In the genomic region with DNA sequence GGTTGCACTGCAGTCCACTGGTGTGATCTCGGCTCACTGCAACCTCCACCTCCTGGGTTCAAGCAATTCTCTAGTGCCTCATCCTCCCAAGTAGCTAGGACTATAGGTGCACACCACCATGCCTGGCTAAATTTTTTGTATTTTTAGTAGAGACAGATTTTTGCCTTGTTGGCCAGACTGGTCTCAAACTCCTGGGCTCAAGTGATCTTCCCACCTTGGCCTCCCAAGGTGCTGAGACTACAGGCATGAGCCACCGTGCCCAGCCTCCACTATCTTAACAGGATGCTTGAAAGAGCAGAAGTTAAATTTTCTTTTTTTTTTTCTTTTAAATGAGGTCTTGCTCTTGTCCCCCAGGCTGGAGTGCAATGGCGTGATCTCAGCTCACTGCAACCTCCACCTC, we compare ENCODE assay signal across 7 cellular contexts. TPM values are rescaled to one million over a fixed set of nuclear protein-coding genes. Genes with fewer than 3 reads are reported as not detected.
"Had no signal": no experiment of that assay in that cellular context is flagged by ENCODE, and none has a peak within 500 bp of the region (broad histone marks: within the 10 kb centered on the region; RNA-seq: fewer than 3 reads in every experiment).

No MANE protein-coding gene starts in this region.

RNA-seq across cellular contexts. Expression of a gene that starts 8.6 kb away (rescaled TPM):
- total RNA-seq: GM23248, H4, H7, HepG2, HFFc6, HT1080 had no signal
- polyA plus RNA-seq: GM23248, HepG2, IgD-negative memory B cell had no signal

RNA-seq across cellular contexts. Expression of a gene that starts 11.2 kb away (rescaled TPM):
- total RNA-seq: GM23248, H4, H7, HepG2, HFFc6, HT1080 had no signal
- polyA plus RNA-seq: GM23248, HepG2 had no signal

RNA-seq across cellular contexts. Expression of a gene that starts 55.4 kb away (rescaled TPM):
- total RNA-seq: H4, HFFc6, HT1080 had no signal
- polyA plus RNA-seq: GM23248 had no signal

RNA-seq across cellular contexts. Expression of a gene that starts 55.8 kb away (rescaled TPM):
- total RNA-seq: GM23248, H4, H7, HepG2, HFFc6, HT1080 had no signal
- polyA plus RNA-seq: GM23248, HepG2, IgD-negative memory B cell had no signal
